Comparison of ENCODE assay signal across 1 cellular context in the genomic region with DNA sequence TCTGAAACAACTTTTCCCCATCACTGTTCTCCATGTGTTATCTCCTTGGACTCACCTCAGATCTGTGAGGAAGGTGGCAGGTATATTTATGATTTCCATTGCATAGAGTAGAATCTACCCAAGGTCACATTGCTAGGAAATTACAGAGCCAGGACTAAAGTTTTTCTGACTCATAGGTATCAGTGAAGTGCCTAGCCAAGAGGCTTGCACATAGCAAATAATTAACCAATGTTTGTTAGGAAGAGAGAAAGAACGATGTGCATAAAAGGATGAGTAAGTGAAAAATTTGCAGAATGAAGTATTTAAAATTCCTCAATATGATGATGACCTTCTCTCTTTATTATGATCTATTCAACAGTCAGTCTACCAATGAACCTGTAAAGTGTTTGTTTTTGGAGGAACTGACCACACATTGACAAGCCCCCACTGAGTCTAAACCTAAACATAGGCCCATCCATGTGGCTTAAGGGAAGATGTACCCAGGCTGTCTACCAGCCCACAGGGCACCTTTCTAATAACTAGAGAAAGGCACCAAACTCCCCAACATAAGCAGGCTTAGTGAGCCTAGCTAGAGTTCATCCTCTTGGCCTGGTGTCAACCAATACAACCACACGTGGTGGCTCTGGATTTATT.
TF ChIP-seq lines count a peak whose summit lies in the region.

No MANE protein-coding gene starts in this region.

TF ChIP-seq in GM23338, 12 proteins besides CTCF, POLR2A, EP300 and RAD21 (continued from another document):
- TF ChIP-seq, protein P1, sequence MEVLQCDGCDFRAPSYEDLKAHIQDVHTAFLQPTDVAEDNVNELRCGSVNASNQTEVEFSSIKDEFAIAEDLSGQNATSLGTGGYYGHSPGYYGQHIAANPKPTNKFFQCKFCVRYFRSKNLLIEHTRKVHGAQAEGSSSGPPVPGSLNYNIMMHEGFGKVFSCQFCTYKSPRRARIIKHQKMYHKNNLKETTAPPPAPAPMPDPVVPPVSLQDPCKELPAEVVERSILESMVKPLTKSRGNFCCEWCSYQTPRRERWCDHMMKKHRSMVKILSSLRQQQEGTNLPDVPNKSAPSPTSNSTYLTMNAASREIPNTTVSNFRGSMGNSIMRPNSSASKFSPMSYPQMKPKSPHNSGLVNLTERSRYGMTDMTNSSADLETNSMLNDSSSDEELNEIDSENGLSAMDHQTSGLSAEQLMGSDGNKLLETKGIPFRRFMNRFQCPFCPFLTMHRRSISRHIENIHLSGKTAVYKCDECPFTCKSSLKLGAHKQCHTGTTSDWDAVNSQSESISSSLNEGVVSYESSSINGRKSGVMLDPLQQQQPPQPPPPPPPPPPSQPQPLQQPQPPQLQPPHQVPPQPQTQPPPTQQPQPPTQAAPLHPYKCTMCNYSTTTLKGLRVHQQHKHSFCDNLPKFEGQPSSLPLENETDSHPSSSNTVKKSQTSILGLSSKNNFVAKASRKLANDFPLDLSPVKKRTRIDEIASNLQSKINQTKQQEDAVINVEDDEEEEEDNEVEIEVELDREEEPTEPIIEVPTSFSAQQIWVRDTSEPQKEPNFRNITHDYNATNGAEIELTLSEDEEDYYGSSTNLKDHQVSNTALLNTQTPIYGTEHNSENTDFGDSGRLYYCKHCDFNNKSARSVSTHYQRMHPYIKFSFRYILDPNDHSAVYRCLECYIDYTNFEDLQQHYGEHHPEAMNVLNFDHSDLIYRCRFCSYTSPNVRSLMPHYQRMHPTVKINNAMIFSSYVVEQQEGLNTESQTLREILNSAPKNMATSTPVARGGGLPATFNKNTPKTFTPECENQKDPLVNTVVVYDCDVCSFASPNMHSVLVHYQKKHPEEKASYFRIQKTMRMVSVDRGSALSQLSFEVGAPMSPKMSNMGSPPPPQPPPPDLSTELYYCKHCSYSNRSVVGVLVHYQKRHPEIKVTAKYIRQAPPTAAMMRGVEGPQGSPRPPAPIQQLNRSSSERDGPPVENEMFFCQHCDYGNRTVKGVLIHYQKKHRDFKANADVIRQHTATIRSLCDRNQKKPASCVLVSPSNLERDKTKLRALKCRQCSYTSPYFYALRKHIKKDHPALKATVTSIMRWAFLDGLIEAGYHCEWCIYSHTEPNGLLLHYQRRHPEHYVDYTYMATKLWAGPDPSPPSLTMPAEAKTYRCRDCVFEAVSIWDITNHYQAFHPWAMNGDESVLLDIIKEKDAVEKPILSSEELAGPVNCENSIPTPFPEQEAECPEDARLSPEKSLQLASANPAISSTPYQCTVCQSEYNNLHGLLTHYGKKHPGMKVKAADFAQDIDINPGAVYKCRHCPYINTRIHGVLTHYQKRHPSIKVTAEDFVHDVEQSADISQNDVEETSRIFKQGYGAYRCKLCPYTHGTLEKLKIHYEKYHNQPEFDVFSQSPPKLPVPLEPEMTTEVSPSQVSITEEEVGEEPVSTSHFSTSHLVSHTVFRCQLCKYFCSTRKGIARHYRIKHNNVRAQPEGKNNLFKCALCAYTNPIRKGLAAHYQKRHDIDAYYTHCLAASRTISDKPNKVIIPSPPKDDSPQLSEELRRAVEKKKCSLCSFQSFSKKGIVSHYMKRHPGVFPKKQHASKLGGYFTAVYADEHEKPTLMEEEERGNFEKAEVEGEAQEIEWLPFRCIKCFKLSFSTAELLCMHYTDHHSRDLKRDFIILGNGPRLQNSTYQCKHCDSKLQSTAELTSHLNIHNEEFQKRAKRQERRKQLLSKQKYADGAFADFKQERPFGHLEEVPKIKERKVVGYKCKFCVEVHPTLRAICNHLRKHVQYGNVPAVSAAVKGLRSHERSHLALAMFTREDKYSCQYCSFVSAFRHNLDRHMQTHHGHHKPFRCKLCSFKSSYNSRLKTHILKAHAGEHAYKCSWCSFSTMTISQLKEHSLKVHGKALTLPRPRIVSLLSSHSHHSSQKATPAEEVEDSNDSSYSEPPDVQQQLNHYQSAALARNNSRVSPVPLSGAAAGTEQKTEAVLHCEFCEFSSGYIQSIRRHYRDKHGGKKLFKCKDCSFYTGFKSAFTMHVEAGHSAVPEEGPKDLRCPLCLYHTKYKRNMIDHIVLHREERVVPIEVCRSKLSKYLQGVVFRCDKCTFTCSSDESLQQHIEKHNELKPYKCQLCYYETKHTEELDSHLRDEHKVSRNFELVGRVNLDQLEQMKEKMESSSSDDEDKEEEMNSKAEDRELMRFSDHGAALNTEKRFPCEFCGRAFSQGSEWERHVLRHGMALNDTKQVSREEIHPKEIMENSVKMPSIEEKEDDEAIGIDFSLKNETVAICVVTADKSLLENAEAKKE (CRISPR knock-in tag; IDR thresholded peaks at IDR 0.05) = no peak
